8 cellular contexts compared by ENCODE assay signal in the genomic region with DNA sequence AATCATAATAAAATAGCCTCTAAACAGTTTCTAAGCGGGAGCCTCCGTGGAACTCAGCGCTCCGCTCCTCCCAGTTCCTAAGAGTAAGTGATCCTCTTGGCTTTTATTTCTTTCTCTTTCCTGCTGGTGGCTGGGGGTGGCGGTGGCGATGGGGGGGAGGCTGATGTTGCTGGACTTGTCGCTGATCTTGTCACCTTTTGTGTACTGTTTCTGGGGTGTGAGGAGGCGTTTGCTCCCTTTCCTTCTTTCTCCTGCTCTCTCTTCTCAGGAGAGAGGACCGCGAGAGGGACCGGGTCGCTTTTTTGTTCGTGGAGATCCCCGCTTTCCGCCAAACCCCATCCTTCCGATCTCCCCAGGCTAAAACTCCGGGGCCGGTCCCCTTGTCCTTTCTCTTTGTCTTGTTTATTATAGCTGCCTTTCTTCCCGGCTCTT. TPM values are rescaled to one million over a fixed set of nuclear protein-coding genes. Genes with fewer than 3 reads are reported as not detected.
DNase-seq lines count a peak whose midpoint lies in the region; ATAC-seq and TF ChIP-seq lines count a peak whose summit lies in the region.

No MANE protein-coding gene starts in this region.

- H3K27ac Mint-ChIP-seq in H9 = peak overlapping the region in 2 of 3 experiments; percentile 24 to 33; a peak in 1 of 7 replicates
- H3K27ac Mint-ChIP-seq in activated T-helper 2 cell treated with anti-CD3 and anti-CD28 coated beads, Interferon-gamma antibody, Interleukin-2, Interleukin-4, amounts not matched to agents 10 μg/mL and 5 μg/mL and 100 μg/mL, durations not matched to agents 14 hours and 24 hours and 36 hours = no peak overlapping the region

- H3T11ph ChIP-seq in H9 (ENCODE audit: low read length) = no peak overlapping the region

- no peak overlapping the region for H3K9ac ChIP-seq in H9 (ENCODE audit: extremely low read depth, insufficient read length, low read length)

- H3K4me2 ChIP-seq in H9 (ENCODE audit: insufficient read depth, insufficient read length, low read length) (peak overlapping the region; percentile 93), hepatocyte (peak overlapping the region; percentile 95)

- H3K4me1 ChIP-seq in ACC112 (ENCODE audit: control insufficient read depth, insufficient read depth, low read length, unreplicated experiment) = no peaks in the 10 kb centered on the region
- H3K4me1 ChIP-seq in H9 (ENCODE audit: insufficient read depth, low read length) = no peaks in the 10 kb centered on the region
- peaks cover 25% of the 10 kb centered on the region for H3K4me1 ChIP-seq in hepatocyte (ENCODE audit: insufficient read depth)

- H2BK12ac ChIP-seq in H9 (ENCODE audit: insufficient read length, low read depth, low read length) = no peak overlapping the region

- H3K23me2 ChIP-seq in H9 (ENCODE audit: insufficient read length, low read depth, low read length, poor library complexity, severe bottlenecking) = peaks cover 27% of the 10 kb centered on the region

- peaks cover 47 to 58% of the 10 kb centered on the region in 2 experiments for H3K4me1 Mint-ChIP-seq in H9
- peaks cover 25% of the 10 kb centered on the region for H3K4me1 Mint-ChIP-seq in activated T-helper 2 cell treated with anti-CD3 and anti-CD28 coated beads, Interferon-gamma antibody, Interleukin-2, Interleukin-4, amounts not matched to agents 10 μg/mL and 5 μg/mL and 100 μg/mL, durations not matched to agents 14 hours and 24 hours and 36 hours (ENCODE audit: low read depth)

- peaks cover 94% of the 10 kb centered on the region for H3K27me3 Mint-ChIP-seq in H9 (ENCODE audit: low read depth)
- H3K27me3 Mint-ChIP-seq in activated T-helper 2 cell treated with anti-CD3 and anti-CD28 coated beads, Interferon-gamma antibody, Interleukin-2, Interleukin-4, amounts not matched to agents 10 μg/mL and 5 μg/mL and 100 μg/mL, durations not matched to agents 14 hours and 24 hours and 36 hours (ENCODE audit: low read depth) = peaks cover 89% of the 10 kb centered on the region

- DNase-seq in H9 (no peak), hepatocyte (ENCODE audit: low spot score) (peak; percentile 50)
- DNase-seq in activated T-helper 2 cell treated with anti-CD3 and anti-CD28 coated beads, Interferon-gamma antibody, Interleukin-2, Interleukin-4, amounts not matched to agents 10 μg/mL and 5 μg/mL and 100 μg/mL, durations not matched to agents 14 hours and 24 hours and 36 hours (ENCODE audit: low spot score) = no peak
- no peak for DNase-seq in central memory CD4-positive, alpha-beta T cell
- no peak for DNase-seq in activated CD4-positive, alpha-beta T cell treated with anti-CD3 and anti-CD28 coated beads for 1 hour

- H3K14ac ChIP-seq in H9 (ENCODE audit: insufficient read depth, low read length) = no peak overlapping the region; the same call in 1 of the 2 replicates

- no peak overlapping the region for H4K8ac ChIP-seq in H9 (replicated peaks; ENCODE audit: insufficient read length, low read depth, low read length)

- H3K27me3 ChIP-seq in ACC112 (ENCODE audit: insufficient read depth, low read length) = peaks cover 85% of the 10 kb centered on the region
- H3K27me3 ChIP-seq in H9 (ENCODE audit: insufficient read depth, low read length) = peaks cover 44% of the 10 kb centered on the region; the same call in 1 of the 2 replicates
- H3K27me3 ChIP-seq in hepatocyte = peaks cover 38% of the 10 kb centered on the region

- no peak overlapping the region for H3K27ac ChIP-seq in ACC112 (ENCODE audit: low read depth, low read length)
- H3K27ac ChIP-seq in H9 (ENCODE audit: insufficient read length, low read depth, low read length) = no peak overlapping the region
- peak overlapping the region; percentile 88 for H3K27ac ChIP-seq in hepatocyte
- peak overlapping the region in 8 of 21 experiments; percentile 5 to 83 (median 66) for H3K27ac ChIP-seq in skin epidermis

- H3K79me2 ChIP-seq in ACC112 (ENCODE audit: control insufficient read depth, insufficient read depth, low read length, unreplicated experiment) (no peaks in the 10 kb centered on the region), H9 (ENCODE audit: insufficient read depth, low read length) (no peaks in the 10 kb centered on the region), hepatocyte (peaks cover 3% of the 10 kb centered on the region)

- no peak overlapping the region for H3K23ac ChIP-seq in H9 (ENCODE audit: insufficient read length, low read depth, low read length)

- peak overlapping the region; percentile 75 for H3K4me3 ChIP-seq in ACC112 (ENCODE audit: low read depth, low read length)
- H3K4me3 ChIP-seq in hepatocyte = peak overlapping the region; percentile 86
- H3K4me3 ChIP-seq in skin epidermis = peak overlapping the region; percentile 40 to 56 (median 43)

- intact Hi-C loops in activated T-helper 2 cell treated with anti-CD3 and anti-CD28 coated beads, Interferon-gamma antibody, Interleukin-2, Interleukin-4, amounts not matched to agents 10 μg/mL and 5 μg/mL and 100 μg/mL, durations not matched to agents 14 hours and 24 hours and 36 hours (cut with micrococcal nuclease) = loop anchor here (5.0 kb wide), 1 partner anchor 339 kb away; no protein-coding TSS in a partner anchor

- TF ChIP-seq CTCF in H9 (conservative IDR thresholded peaks at IDR 0.05) (no peak), hepatocyte (IDR thresholded peaks at IDR 0.05; ENCODE audit: poor library complexity) (no peak)

- peak overlapping the region; percentile 81 to 92 for H3K4me3 Mint-ChIP-seq in H9
- H3K4me3 Mint-ChIP-seq in activated T-helper 2 cell treated with anti-CD3 and anti-CD28 coated beads, Interferon-gamma antibody, Interleukin-2, Interleukin-4, amounts not matched to agents 10 μg/mL and 5 μg/mL and 100 μg/mL, durations not matched to agents 14 hours and 24 hours and 36 hours (ENCODE audit: low read depth) = peak overlapping the region; percentile 89

- H4K20me1 ChIP-seq in H9 (ENCODE audit: control insufficient read depth, insufficient read depth, insufficient read length) (no peaks in the 10 kb centered on the region), hepatocyte (ENCODE audit: insufficient read depth, poor library complexity, severe bottlenecking) (no peaks in the 10 kb centered on the region)

- WGBS in H9 (ENCODE audit: extremely low coverage, insufficient read length, low lambda C conversion rate) = no CpG with 5 or more reads among the region's 19 CpGs
- 1% methylated on average over 18 of the region's 19 CpGs for WGBS in hepatocyte (ENCODE audit: low lambda C conversion rate, missing lambda C conversion rate)

- no peaks in the 10 kb centered on the region for H3K79me1 ChIP-seq in H9 (ENCODE audit: insufficient read depth, low read depth, low read length, poor library complexity, severe bottlenecking)

- no peaks in the 10 kb centered on the region for H3K36me3 ChIP-seq in ACC112 (ENCODE audit: insufficient read depth, low read length)
- H3K36me3 ChIP-seq in hepatocyte (replicated peaks; ENCODE audit: insufficient read depth, low read depth) = no peaks in the 10 kb centered on the region

- no peak overlapping the region for H2BK5ac ChIP-seq in H9 (ENCODE audit: insufficient read length, low read length)

- H3K18ac ChIP-seq in H9 (ENCODE audit: insufficient read length, low read depth, low read length) = no peak overlapping the region

- H2AFZ ChIP-seq in ACC112 (ENCODE audit: low read length, unreplicated experiment) (peak overlapping the region; percentile 70), H9 (ENCODE audit: low read length) (no peak overlapping the region), hepatocyte (peak overlapping the region; percentile 85)

- H3K9me3 ChIP-seq in H9 (ENCODE audit: control insufficient read depth, low read depth, low read length) (no peaks in the 10 kb centered on the region), hepatocyte (ENCODE audit: low read depth) (no peaks in the 10 kb centered on the region)

- H3K9me3 Mint-ChIP-seq in H9 = no peaks in the 10 kb centered on the region; a peak in 1 of 5 replicates
- no peaks in the 10 kb centered on the region for H3K9me3 Mint-ChIP-seq in activated T-helper 2 cell treated with anti-CD3 and anti-CD28 coated beads, Interferon-gamma antibody, Interleukin-2, Interleukin-4, amounts not matched to agents 10 μg/mL and 5 μg/mL and 100 μg/mL, durations not matched to agents 14 hours and 24 hours and 36 hours

- H2BK15ac ChIP-seq in H9 (ENCODE audit: low read depth, low read length) = no peak overlapping the region

- H3K56ac ChIP-seq in H9 (ENCODE audit: insufficient read length, low read depth, low read length) = no peak overlapping the region

- H2AK5ac ChIP-seq in H9 (ENCODE audit: insufficient read length, low read length) = no peak overlapping the region

- H4K91ac ChIP-seq in H9 (ENCODE audit: insufficient read length, low read depth, low read length) = no peak overlapping the region

- no peaks in the 10 kb centered on the region for H3K36me3 Mint-ChIP-seq in H9 (ENCODE audit: insufficient read depth in 1 of 3, low read depth in 3 of 3)
- peaks cover 3% of the 10 kb centered on the region for H3K36me3 Mint-ChIP-seq in activated T-helper 2 cell treated with anti-CD3 and anti-CD28 coated beads, Interferon-gamma antibody, Interleukin-2, Interleukin-4, amounts not matched to agents 10 μg/mL and 5 μg/mL and 100 μg/mL, durations not matched to agents 14 hours and 24 hours and 36 hours (ENCODE audit: low read depth)

- no peak overlapping the region for H4K5ac ChIP-seq in H9 (ENCODE audit: insufficient read length, low read depth, low read length)

- H2BK120ac ChIP-seq in H9 (ENCODE audit: low read depth, low read length, poor library complexity, severe bottlenecking) = no peak overlapping the region

- no peak overlapping the region for H3K4ac ChIP-seq in H9 (ENCODE audit: low read depth, low read length)

- no peak overlapping the region for H2BK20ac ChIP-seq in H9 (ENCODE audit: low read depth, low read length, poor library complexity, severe bottlenecking)

- no peak for ATAC-seq in HG03442 (IDR thresholded peaks at IDR 0.05; ENCODE audit: unreplicated experiment)

- no peaks in the 10 kb centered on the region for H3K9me2 ChIP-seq in hepatocyte (replicated peaks; ENCODE audit: insufficient read depth)

RNA-seq across cellular contexts. Expression of gene PROX1, which starts 0.9 kb away (rescaled TPM):
- total RNA-seq in H9 (2021) (0.72 and 0.83 TPM in 2 replicates), hepatocyte (15.7 and 18.7 TPM in 2 replicates)
- not detected in 2 replicates for total RNA-seq in activated T-helper 2 cell treated with anti-CD3 and anti-CD28 coated beads, Interferon-gamma antibody, Interleukin-2, Interleukin-4, amounts not matched to agents 10 μg/mL and 5 μg/mL and 100 μg/mL, durations not matched to agents 14 hours and 24 hours and 36 hours
- polyA plus RNA-seq in hepatocyte = 4.8 and 6.7 TPM in 2 replicates
